ENCODE assay signal across 9 cellular contexts in genomic region chr1:6348511-6349191, GRCh38. TPM values are rescaled to one million over a fixed set of nuclear protein-coding genes. Genes with fewer than 3 reads are reported as not detected.
DNase-seq lines count a peak whose midpoint lies in the region; ATAC-seq and TF ChIP-seq lines count a peak whose summit lies in the region.
"Had no signal": no experiment of that assay in that cellular context is flagged by ENCODE, and none has a peak within 500 bp of the region (broad histone marks: within the 10 kb centered on the region; RNA-seq: fewer than 3 reads in every experiment).

No MANE protein-coding gene starts in this region.

- no peak for TF ChIP-seq CTCF in Peyer's patch (IDR thresholded peaks at IDR 0.05)
- TF ChIP-seq CTCF in glutamatergic neuron (IDR thresholded peaks at IDR 0.05; ENCODE audit: partially characterized antibody, unreplicated experiment) = no peak

- no peaks in the 10 kb centered on the region for H3K9me3 ChIP-seq in Peyer's patch
- H3K9me3 ChIP-seq in mesenchymal stem cell (ENCODE audit: control insufficient read depth, low read length) = no peaks in the 10 kb centered on the region
- H3K9me3 ChIP-seq: psoas muscle had no signal

- H3K27me3 ChIP-seq in Peyer's patch (no peaks in the 10 kb centered on the region), mesenchymal stem cell (ENCODE audit: control insufficient read depth in 1 of 2, insufficient read depth in 1 of 2, low read length in 2 of 2) (no peaks in the 10 kb centered on the region)

- H3K27ac ChIP-seq in Peyer's patch (peak overlapping the region; percentile 26 to 70 (median 54)), mesenchymal stem cell (ENCODE audit: low read length, poor library complexity, severe bottlenecking) (no peak overlapping the region)
- H3K27ac ChIP-seq: psoas muscle had no signal

- no peak overlapping the region for H3K9ac ChIP-seq in mesenchymal stem cell (ENCODE audit: low read length)

- no peak overlapping the region for H3K23ac ChIP-seq in mesenchymal stem cell (ENCODE audit: low read length in 2 of 2)

- peaks cover 0 to 43% (median 6%) of the 10 kb centered on the region in 4 donors for H3K4me1 ChIP-seq in Peyer's patch
- H3K4me1 ChIP-seq in mesenchymal stem cell (ENCODE audit: control insufficient read depth, insufficient read depth, low read depth, low read length) = peaks cover 12% of the 10 kb centered on the region

- peak overlapping the region; percentile 70 for H3K27ac Mint-ChIP-seq in glutamatergic neuron (ENCODE audit: unreplicated experiment)

- peaks cover 7% of the 10 kb centered on the region for H3K9me3 Mint-ChIP-seq in glutamatergic neuron (ENCODE audit: unreplicated experiment)

- no peak overlapping the region for H3K4me2 ChIP-seq in mesenchymal stem cell (ENCODE audit: low read length, poor library complexity, severe bottlenecking)

- H3K36me3 ChIP-seq in Peyer's patch (peaks cover 0 to 3% (median 0%) of the 10 kb centered on the region in 3 donors), mesenchymal stem cell (ENCODE audit: control insufficient read depth in 1 of 2, insufficient read depth in 2 of 2, low read depth in 1 of 2, low read length in 2 of 2) (peaks cover 0 to 47% of the 10 kb centered on the region in 2 experiments)

- peaks cover 17% of the 10 kb centered on the region for H3K79me1 ChIP-seq in mesenchymal stem cell (replicated peaks; ENCODE audit: low read length, poor library complexity, severe bottlenecking)

- no peak for ATAC-seq in HG02588 (IDR thresholded peaks at IDR 0.05; ENCODE audit: unreplicated experiment)
- ATAC-seq in HG03521 (IDR thresholded peaks at IDR 0.05; ENCODE audit: unreplicated experiment) = no peak

- no peak overlapping the region for H4K91ac ChIP-seq in mesenchymal stem cell (ENCODE audit: low read length)

- 81% methylated on average over 13 of the region's 13 CpGs for WGBS in mesenchymal stem cell

- DNase-seq in Peyer's patch = peak; percentile 46 to 77 (median 60)
- DNase-seq in activated T-helper 1 cell treated with Interleukin-2 at 50 U/mL for 16 hours (ENCODE audit: low read depth) = peak; percentile 46
- DNase-seq in glutamatergic neuron = no peak
- DNase-seq in stimulated activated naive CD4-positive, alpha-beta T cell (lab: John Stamatoyannopoulos, UW) = peak; percentile 10 to 79 (median 49)
- DNase-seq in mesenchymal stem cell = no peak
- DNase-seq in NCI-H1694 (lab: John Stamatoyannopoulos, UW) = no peak

- H3K4ac ChIP-seq in mesenchymal stem cell (ENCODE audit: low read depth in 1 of 2, low read length in 2 of 2) = no peak overlapping the region

- no peak for TF ChIP-seq POLR2A in Peyer's patch (IDR thresholded peaks at IDR 0.05)

- H2AK5ac ChIP-seq in mesenchymal stem cell (ENCODE audit: low read length, severe bottlenecking) = no peak overlapping the region

- H2AFZ ChIP-seq in mesenchymal stem cell (ENCODE audit: low read depth, low read length) = no peak overlapping the region

- no peak overlapping the region for H3K4me3 Mint-ChIP-seq in glutamatergic neuron (ENCODE audit: unreplicated experiment)

- H2BK5ac ChIP-seq in mesenchymal stem cell (ENCODE audit: low read depth, low read length, poor library complexity, severe bottlenecking) = no peak overlapping the region

- H3K27me3 Mint-ChIP-seq in glutamatergic neuron (ENCODE audit: unreplicated experiment) = peaks cover 8% of the 10 kb centered on the region

- H3K4me3 ChIP-seq in Peyer's patch (no peak overlapping the region), mesenchymal stem cell (ENCODE audit: insufficient read depth in 1 of 2, low read depth in 1 of 2, low read length in 2 of 2) (no peak overlapping the region)
- H3K4me3 ChIP-seq: psoas muscle had no signal

- no peak overlapping the region for H4K8ac ChIP-seq in mesenchymal stem cell (ENCODE audit: low read length)

- H3K18ac ChIP-seq in mesenchymal stem cell (ENCODE audit: low read depth in 1 of 2, low read length in 2 of 2) = no peak overlapping the region

- no peaks in the 10 kb centered on the region for H3K36me3 Mint-ChIP-seq in glutamatergic neuron (ENCODE audit: unreplicated experiment)

- H2BK15ac ChIP-seq in mesenchymal stem cell (ENCODE audit: low read depth, poor library complexity, severe bottlenecking) = no peak overlapping the region

- H2BK120ac ChIP-seq in mesenchymal stem cell (ENCODE audit: low read depth, low read length) = no peak overlapping the region

- H3K14ac ChIP-seq in mesenchymal stem cell (ENCODE audit: low read length in 2 of 2) = no peak overlapping the region

- H3K4me1 Mint-ChIP-seq in glutamatergic neuron (ENCODE audit: low read depth, unreplicated experiment) = peaks cover 20% of the 10 kb centered on the region

- no peak overlapping the region for H2BK12ac ChIP-seq in mesenchymal stem cell (ENCODE audit: low read length in 2 of 2)

RNA-seq across cellular contexts. Expression of gene ACOT7, which starts 44.9 kb away (rescaled TPM):
- total RNA-seq in Peyer's patch = 10 to 100 TPM; 38.4 to 93.2 (median 67.1) TPM
- 175 TPM for total RNA-seq in glutamatergic neuron (ENCODE audit: unreplicated experiment)
- polyA plus RNA-seq in mesenchymal stem cell (2013, experiment 1 of 2) = 67.2 TPM
- 69.0 TPM for polyA plus RNA-seq in mesenchymal stem cell (2013, experiment 2 of 2)

Comparison
In these comparisons a context has a peak if more than half of its experiments do, and no peak if none do; other contexts are left out.
1. DNase-seq: peak in Peyer's patch (3 of 3), activated T-helper 1 cell treated with Interleukin-2 at 50 U/mL for 16 hours (single experiment) and stimulated activated naive CD4-positive, alpha-beta T cell (6 of 6); none in glutamatergic neuron (single experiment), mesenchymal stem cell (single experiment) and NCI-H1694 (single experiment).